ENCODE assay signal across 1 cellular context in the genomic region with DNA sequence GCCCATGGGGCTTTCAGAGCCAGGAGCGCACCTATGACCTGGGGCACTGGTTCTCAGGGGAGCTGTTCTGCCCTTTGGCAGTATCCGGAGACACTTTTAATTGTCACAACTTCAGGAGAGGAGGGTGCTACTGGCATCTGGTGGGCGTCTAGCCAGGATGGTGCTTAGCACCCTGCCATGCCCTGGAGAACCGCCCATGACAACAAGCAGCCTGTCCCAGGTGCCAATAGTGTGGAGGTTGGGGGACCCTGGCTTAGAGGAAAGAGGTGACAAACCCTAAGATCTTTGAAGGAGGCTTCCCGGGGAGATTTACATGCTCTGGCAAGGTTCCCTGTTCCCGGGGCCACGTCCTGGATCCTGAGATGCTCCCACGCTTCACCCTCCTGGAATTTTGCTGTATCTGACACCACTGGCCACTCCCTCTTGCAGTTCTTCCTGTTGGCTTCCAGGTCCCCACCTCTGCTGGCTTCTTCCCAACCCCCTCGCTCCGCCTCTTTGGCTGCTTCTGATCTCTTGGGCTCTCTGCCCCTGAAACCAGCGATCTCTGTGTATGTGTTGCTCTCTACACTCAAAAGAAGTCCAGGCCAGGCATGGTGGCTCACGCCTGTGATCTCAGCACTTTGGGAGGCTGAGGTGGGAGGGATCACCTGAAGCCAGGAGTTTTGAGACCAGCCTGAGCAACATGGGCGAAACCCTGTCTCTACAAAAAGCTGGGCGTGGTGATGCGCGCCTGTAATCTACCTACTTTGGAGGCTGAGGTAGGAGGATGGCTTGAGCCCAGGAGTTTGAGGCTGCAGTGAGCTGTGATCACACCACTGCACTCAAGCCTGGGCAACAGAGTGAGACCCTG.
A peak's percentile ranks its signal among the peaks of the same experiment; 100 is the strongest.
TF ChIP-seq lines count a peak whose summit lies in the region.

No MANE protein-coding gene starts in this region.

TF ChIP-seq in HCT116, 20 proteins besides CTCF, POLR2A, EP300 and RAD21:
- TF ChIP-seq POLR2AphosphoS5 (IDR thresholded peaks at IDR 0.05; ENCODE audit: low read depth, low read length) (0 out of 2 replicates have a peak, but pooled peaks have one; percentile 18), TCF7L2 (IDR thresholded peaks at IDR 0.05; ENCODE audit: borderline replicate concordance, extremely low read depth, insufficient read depth, insufficient read length) (no peak)
